In genomic region chr20:23063573-23063972, GRCh38 we compare ENCODE assay signal across 29 cellular contexts. TPM values are rescaled to one million over a fixed set of nuclear protein-coding genes. Genes with fewer than 3 reads are reported as not detected.
"Had no signal": no experiment of that assay in that cellular context is flagged by ENCODE, and none has a peak within 500 bp of the region (broad histone marks: within the 10 kb centered on the region; RNA-seq: fewer than 3 reads in every experiment).

No MANE protein-coding gene starts in this region.

- H3K4me3 ChIP-seq: gastroesophageal sphincter, hepatocyte, psoas muscle, transverse colon had no signal

- H3K9ac ChIP-seq: parathyroid adenoma had no signal

- H3K27me3 ChIP-seq: hepatocyte, transverse colon had no signal

- H2AFZ ChIP-seq: hepatocyte, parathyroid adenoma had no signal

- H3K9me3 ChIP-seq: gastroesophageal sphincter, psoas muscle, transverse colon had no signal

- H3K36me3 ChIP-seq: gastroesophageal sphincter, transverse colon had no signal

- H3K79me2 ChIP-seq: hepatocyte, parathyroid adenoma had no signal

- FAIRE-seq: bronchial epithelial cell, endometrium, keratinocyte had no signal

- ATAC-seq: activated naive CD4-positive, alpha-beta T cell treated with anti-CD3 and anti-CD28 coated beads, Interleukin-2, amount 50 U/mL, for 72 hours; activated T-cell treated with anti-CD3 and anti-CD28 coated beads, Interleukin-2, amount 50 U/mL, for 72 hours; gastroesophageal sphincter; left cardiac atrium; naive thymus-derived CD4-positive, alpha-beta T cell; psoas muscle had no signal

- H3K4me2 ChIP-seq: hepatocyte had no signal

- H3K27ac ChIP-seq: gastroesophageal sphincter, hepatocyte, parathyroid adenoma, psoas muscle had no signal

- H3K4me1 ChIP-seq: parathyroid adenoma had no signal

- DNase-seq: activated CD4-positive, alpha-beta T cell treated with anti-CD3 and anti-CD28 coated beads for 4 hours; activated CD4-positive, alpha-beta T cell treated with anti-CD3 and anti-CD28 coated beads, Interleukin-2, amount 50 U/mL, for 4 hours; activated naive CD4-positive, alpha-beta T cell; activated T-cell treated with anti-CD3 and anti-CD28 coated beads for 4 hours; activated T-cell treated with anti-CD3 and anti-CD28 coated beads, Interleukin-2, amount 50 U/mL, for 72 hours; effector CD8-positive, alpha-beta T cell; erythroblast; left cardiac atrium; mammary epithelial cell; naive thymus-derived CD4-positive, alpha-beta T cell; psoas muscle; stimulated activated CD4-positive, alpha-beta T cell treated with anti-CD3 and anti-CD28 coated beads, Interleukin-15, amount 100 ng/mL, for 24 hours; stimulated activated CD4-positive, alpha-beta T cell treated with anti-CD3 and anti-CD28 coated beads, Interleukin-2, amount 100 ng/mL, for 24 hours; stimulated activated naive CD4-positive, alpha-beta T cell treated with Interleukin-2 at 50 U/mL for 16 hours; transverse colon had no signal

RNA-seq across cellular contexts. Expression of gene THBD, which starts 14.1 kb away (rescaled TPM):
- total RNA-seq: activated naive CD4-positive, alpha-beta T cell treated with anti-CD3 and anti-CD28 coated beads, Interleukin-2, amount 50 U/mL, for 72 hours; activated T-cell treated with anti-CD3 and anti-CD28 coated beads, Interleukin-2, amount 50 U/mL, for 72 hours had no signal
- polyA plus RNA-seq: naive thymus-derived CD4-positive, alpha-beta T cell; neural cell had no signal

RNA-seq across cellular contexts. Expression of gene CD93, which starts 22.6 kb away (rescaled TPM):
- total RNA-seq: mammary epithelial cell had no signal
- polyA plus RNA-seq: keratinocyte, mammary epithelial cell, neural cell had no signal

RNA-seq across cellular contexts. Expression of gene SSTR4, which starts 28.5 kb away (rescaled TPM):
- total RNA-seq: activated naive CD4-positive, alpha-beta T cell treated with anti-CD3 and anti-CD28 coated beads, Interleukin-2, amount 50 U/mL, for 72 hours; activated T-cell treated with anti-CD3 and anti-CD28 coated beads, Interleukin-2, amount 50 U/mL, for 72 hours; bronchial epithelial cell; dermis microvascular lymphatic vessel endothelial cell; fibroblast of villous mesenchyme; left cardiac atrium; liver; mammary epithelial cell; mesothelial cell of epicardium; naive thymus-derived CD4-positive, alpha-beta T cell; psoas muscle; temporal lobe; transverse colon; urinary bladder had no signal
- polyA plus RNA-seq: hepatocyte; keratinocyte; liver; mammary epithelial cell; naive thymus-derived CD4-positive, alpha-beta T cell; neural cell; psoas muscle had no signal
